Comparison of ENCODE assay signal across 13 cellular contexts in genomic region chr22:46129390-46130041, GRCh38. TPM values are rescaled to one million over a fixed set of nuclear protein-coding genes. Genes with fewer than 3 reads are reported as not detected.
DNase-seq lines count a peak whose midpoint lies in the region; ATAC-seq and TF ChIP-seq lines count a peak whose summit lies in the region.
"Had no signal": no experiment of that assay in that cellular context is flagged by ENCODE, and none has a peak within 500 bp of the region (broad histone marks: within the 10 kb centered on the region; RNA-seq: fewer than 3 reads in every experiment).

No MANE protein-coding gene starts in this region.

- no peaks in the 10 kb centered on the region for H3K36me3 ChIP-seq in OCI-LY3 (replicated peaks; ENCODE audit: low read depth, low read length)
- H3K36me3 ChIP-seq: BE2C, cardiac muscle cell had no signal

- peak overlapping the region; percentile 88 for H3K4me2 ChIP-seq in OCI-LY3 (ENCODE audit: low read length)

- ATAC-seq in left ventricle myocardium superior, result peak; percentile 70
- peak; percentile 70 for ATAC-seq in sciatic nerve
- ATAC-seq in HG02852 (IDR thresholded peaks at IDR 0.05; ENCODE audit: unreplicated experiment), result no peak
- ATAC-seq in GM18502 (IDR thresholded peaks at IDR 0.05; ENCODE audit: poor library complexity, unreplicated experiment), result no peak

- H3K27me3 ChIP-seq in OCI-LY3 (ENCODE audit: low read depth, low read length), result no peaks in the 10 kb centered on the region
- H3K27me3 ChIP-seq: BE2C, cardiac muscle cell had no signal

- peak overlapping the region; percentile 16; the same call in 1 of the 2 replicates for H2AFZ ChIP-seq in OCI-LY3 (ENCODE audit: low read depth, low read length)

- intact Hi-C loops in left ventricle myocardium superior (cut with micrococcal nuclease) (no loop called here), sciatic nerve (cut with DNase I) (loop anchor here (10.0 kb wide), 1 partner anchor 405 kb away; the partner anchor contains the start of gene CELSR1)

- no peaks in the 10 kb centered on the region for H3K9me3 ChIP-seq in OCI-LY3 (ENCODE audit: insufficient read depth, low read length)
- H3K9me3 ChIP-seq: BE2C had no signal

- peak overlapping the region; percentile 54 for H3K27ac ChIP-seq in OCI-LY3 (ENCODE audit: low read length)
- H3K27ac ChIP-seq: cardiac muscle cell had no signal

- peaks cover 44% of the 10 kb centered on the region for H3K4me1 ChIP-seq in OCI-LY3 (ENCODE audit: low read length)
- H3K4me1 ChIP-seq: BE2C had no signal

- peak overlapping the region; percentile 82 for H3K9ac ChIP-seq in OCI-LY3 (ENCODE audit: low read length)

- TF ChIP-seq CTCF in GM12864 (IDR thresholded peaks at IDR 0.05; ENCODE audit: low read depth, low read length, missing control alignments) (no peak), OCI-LY3 (IDR thresholded peaks at IDR 0.05; ENCODE audit: low read depth, low read length) (no peak)

- no peaks in the 10 kb centered on the region for H4K20me1 ChIP-seq in OCI-LY3 (ENCODE audit: insufficient read depth, low read length)

- H3K4me3 ChIP-seq in GM12864 (ENCODE audit: low read depth, low read length) (peak overlapping the region; percentile 54), OCI-LY3 (ENCODE audit: low read length) (peak overlapping the region; percentile 79)
- H3K4me3 ChIP-seq: cardiac muscle cell had no signal

- peaks cover 5% of the 10 kb centered on the region for H3K79me2 ChIP-seq in OCI-LY3 (ENCODE audit: low read length)

- no peak for DNase-seq in GM12864 (ENCODE audit: low read depth)
- DNase-seq in left ventricle myocardium superior, result peak; percentile 87
- peak; percentile 84 for DNase-seq in sciatic nerve (ENCODE audit: low spot score)
- no peak for DNase-seq in SK-N-DZ (ENCODE audit: low spot score)
- no peak for DNase-seq in activated CD4-positive, alpha-beta T cell treated with anti-CD3 and anti-CD28 coated beads, Interleukin-2, amount 50 U/mL, for 4 hours
- DNase-seq: BE2C, foreskin fibroblast, KG1, NCI-H446 treated with DMSO at 0.1 percent for 48 hours had no signal

RNA-seq across cellular contexts. Expression of gene PPARA, which starts 20.8 kb away (rescaled TPM):
- total RNA-seq in left ventricle myocardium superior, result 78.9 TPM
- total RNA-seq in sciatic nerve, result 39.2 TPM
- polyA plus RNA-seq in SK-N-DZ (2014; cell fraction: cytosol; rRNA removed), result 4.2 and 4.8 TPM in 2 replicates
- 1.7 and 13.8 TPM in 2 replicates for polyA plus RNA-seq in SK-N-DZ (2014; cell fraction: nucleus; rRNA removed)

Comparison
In these comparisons a context has a peak if more than half of its experiments do, and no peak if none do; other contexts are left out.
1. DNase-seq: peak in left ventricle myocardium superior (single experiment) and sciatic nerve (single experiment); none in GM12864 (single experiment), SK-N-DZ (single experiment) and activated CD4-positive, alpha-beta T cell treated with anti-CD3 and anti-CD28 coated beads, Interleukin-2, amount 50 U/mL, for 4 hours (0 of 2).
2. ATAC-seq: peak in left ventricle myocardium superior (single experiment) and sciatic nerve (single experiment); none in HG02852 (single experiment) and GM18502 (single experiment).